Comparison of ENCODE assay signal across 2 cellular contexts in the genomic region with DNA sequence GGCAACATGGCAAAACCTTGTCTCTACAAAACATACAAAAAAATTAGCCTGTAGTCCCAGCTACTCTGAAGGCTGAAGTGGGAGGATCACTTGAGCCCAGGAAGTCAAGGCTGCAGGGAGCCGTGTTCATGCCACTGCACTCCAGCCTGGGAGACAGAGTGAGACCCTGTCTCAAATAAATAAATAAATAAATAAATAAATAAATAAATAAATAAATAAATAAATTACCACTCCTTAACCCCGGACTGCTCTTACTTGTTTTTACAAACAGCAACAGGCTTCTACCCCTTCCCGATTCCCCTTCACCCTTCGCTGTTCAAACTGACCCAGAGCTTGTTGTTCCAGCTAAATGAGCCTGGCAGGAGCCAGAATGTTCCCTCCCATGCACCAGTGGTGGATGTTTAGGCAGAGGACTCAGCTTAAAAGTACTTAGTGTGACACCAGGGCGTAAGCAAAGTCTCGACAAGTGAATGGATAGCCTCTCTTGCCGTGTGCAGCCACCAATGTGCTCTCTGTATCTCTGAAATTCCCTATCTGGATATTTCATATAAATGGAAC.
TF ChIP-seq lines count a peak whose summit lies in the region.

No MANE protein-coding gene starts in this region.

TF ChIP-seq in A549, 52 proteins besides CTCF, POLR2A, EP300 and RAD21:
- TF ChIP-seq RNF2 (IDR thresholded peaks at IDR 0.05; ENCODE audit: borderline replicate concordance, low read depth) (no peak), ZC3H11A (IDR thresholded peaks at IDR 0.05) (peak; percentile 84), CHD4 (IDR thresholded peaks at IDR 0.05; ENCODE audit: borderline replicate concordance) (no peak)

TF ChIP-seq in H1, 55 proteins besides CTCF, POLR2A, EP300 and RAD21:
- no peak for TF ChIP-seq RXRA (IDR thresholded peaks at IDR 0.05; ENCODE audit: insufficient read depth, low read depth, low read length)
- TF ChIP-seq ZNF274 (IDR thresholded peaks at IDR 0.05; ENCODE audit: borderline replicate concordance, extremely low read depth, low read length) = no peak
- TF ChIP-seq CTBP2 (IDR thresholded peaks at IDR 0.05; ENCODE audit: borderline replicate concordance, insufficient read depth, insufficient read length, low read length) = no peak
- no peak for TF ChIP-seq FOSL1 (IDR thresholded peaks at IDR 0.05; ENCODE audit: insufficient read depth, low read depth, low read length)
- no peak for TF ChIP-seq JUND (IDR thresholded peaks at IDR 0.05; ENCODE audit: low read length)
- TF ChIP-seq RNF2 (IDR thresholded peaks at IDR 0.05; ENCODE audit: borderline replicate concordance, low read depth, low read length, missing control alignments, poor library complexity, severe bottlenecking) = no peak
- TF ChIP-seq SP4 (IDR thresholded peaks at IDR 0.05; ENCODE audit: low read length) = no peak
- TF ChIP-seq CBX8 (IDR thresholded peaks at IDR 0.05; ENCODE audit: borderline replicate concordance, low read depth, low read length) = no peak
- TF ChIP-seq TAF7 (optimal IDR thresholded peaks at IDR 0.05; ENCODE audit: borderline replicate concordance, low read depth, low read length) = no peak
- TF ChIP-seq JUN (IDR thresholded peaks at IDR 0.05; ENCODE audit: low read depth, low read length) = no peak
- TF ChIP-seq SIRT6 (IDR thresholded peaks at IDR 0.05; ENCODE audit: low read length) = no peak
- TF ChIP-seq PHF8 (conservative IDR thresholded peaks at IDR 0.05; ENCODE audit: low read depth, low read length) = no peak
- TF ChIP-seq CBX5 (IDR thresholded peaks at IDR 0.05; ENCODE audit: low read depth, low read length) = no peak
- TF ChIP-seq CHD7 (IDR thresholded peaks at IDR 0.05; ENCODE audit: insufficient replicate concordance, low read length) = no peak
TF ChIP-seq in H1: peak in this region for 0.
